In genomic region chr1:33231166-33231565, GRCh38 we compare ENCODE assay signal across 17 cellular contexts. TPM values are rescaled to one million over a fixed set of nuclear protein-coding genes. Genes with fewer than 3 reads are reported as not detected.
A peak's percentile ranks its signal among the peaks of the same experiment; 100 is the strongest.
DNase-seq lines count a peak whose midpoint lies in the region; ATAC-seq lines count a peak whose summit lies in the region.
"Had no signal": no experiment of that assay in that cellular context is flagged by ENCODE, and none has a peak within 500 bp of the region (broad histone marks: within the 10 kb centered on the region; RNA-seq: fewer than 3 reads in every experiment).

No MANE protein-coding gene starts in this region.

- H3K4me1 ChIP-seq in adipocyte (ENCODE audit: control insufficient read depth, insufficient read depth, low read length): peaks cover 3% of the 10 kb centered on the region
- H3K4me1 ChIP-seq: HAP-1 had no signal

- H3K9ac ChIP-seq in adipocyte (ENCODE audit: low read length): no peak overlapping the region
- H3K9ac ChIP-seq: BLaER1 had no signal

- H3K4me3 ChIP-seq in adipocyte (ENCODE audit: low read length): no peak overlapping the region
- no peak overlapping the region for H3K4me3 ChIP-seq in H7 (ENCODE audit: insufficient read depth, low read depth, low read length)
- H3K4me3 ChIP-seq: BLaER1, GM23338, HAP-1 had no signal

- H3K36me3 ChIP-seq in adipocyte (ENCODE audit: control insufficient read depth, insufficient read depth, low read length, severe bottlenecking) (no peaks in the 10 kb centered on the region), H7 (replicated peaks; ENCODE audit: control insufficient read depth, insufficient read depth, low read length) (no peaks in the 10 kb centered on the region)
- H3K36me3 ChIP-seq: BLaER1, HAP-1 had no signal

- peak overlapping the region; percentile 34 for H3K27ac Mint-ChIP-seq in T-helper 2 cell treated with Interferon-gamma antibody and Interleukin-4, amounts not matched to agents 5 μg/mL and 100 μg/mL, for 36 hours
- H3K27ac Mint-ChIP-seq: B cell; CD4-positive, CD25-positive, alpha-beta regulatory T cell; CD8-positive, alpha-beta T cell; GM23338; HFFc6 had no signal

- no peaks in the 10 kb centered on the region for H3K9me3 ChIP-seq in adipocyte (ENCODE audit: control insufficient read depth, low read length)
- H3K9me3 ChIP-seq: Caco-2, HAP-1 had no signal

- H3K27me3 ChIP-seq in adipocyte (replicated peaks; ENCODE audit: control insufficient read depth, insufficient read depth, low read length) (no peaks in the 10 kb centered on the region), H7 (ENCODE audit: control insufficient read depth, insufficient read depth, low read length) (no peaks in the 10 kb centered on the region; the same call in 1 of the 2 replicates)
- H3K27me3 ChIP-seq: BLaER1 had no signal

- peaks cover 12% of the 10 kb centered on the region for H3K4me1 Mint-ChIP-seq in T-helper 2 cell treated with Interferon-gamma antibody and Interleukin-4, amounts not matched to agents 5 μg/mL and 100 μg/mL, for 36 hours (ENCODE audit: low read depth)
- H3K4me1 Mint-ChIP-seq: B cell; CD4-positive, CD25-positive, alpha-beta regulatory T cell had no signal

- H3K36me3 Mint-ChIP-seq in T-helper 2 cell treated with Interferon-gamma antibody and Interleukin-4, amounts not matched to agents 5 μg/mL and 100 μg/mL, for 36 hours (ENCODE audit: low read depth): no peaks in the 10 kb centered on the region
- H3K36me3 Mint-ChIP-seq: CD8-positive, alpha-beta T cell had no signal

- H3K9me3 Mint-ChIP-seq in T-helper 2 cell treated with Interferon-gamma antibody and Interleukin-4, amounts not matched to agents 5 μg/mL and 100 μg/mL, for 36 hours: no peaks in the 10 kb centered on the region
- H3K9me3 Mint-ChIP-seq: CD8-positive, alpha-beta T cell; GM23338; HFFc6 had no signal

- H3K4me3 Mint-ChIP-seq in T-helper 2 cell treated with Interferon-gamma antibody and Interleukin-4, amounts not matched to agents 5 μg/mL and 100 μg/mL, for 36 hours: no peak overlapping the region
- H3K4me3 Mint-ChIP-seq: B cell; CD4-positive, CD25-positive, alpha-beta regulatory T cell; CD8-positive, alpha-beta T cell; GM23338; HFFc6 had no signal

- no peak for DNase-seq in T-helper 2 cell treated with Interferon-gamma antibody and Interleukin-4, amounts not matched to agents 5 μg/mL and 100 μg/mL, for 36 hours (ENCODE audit: low spot score)
- DNase-seq in T-helper 2 cell: no peak
- peak; percentile 54 for DNase-seq in adipocyte (ENCODE audit: low read depth)
- DNase-seq in iris pigment epithelial cell (ENCODE audit: low read depth): peak; percentile 42
- no peak for DNase-seq in H7
- no peak for DNase-seq in activated naive CD4-positive, alpha-beta T cell (lab: John Stamatoyannopoulos, UW)
- DNase-seq: Caco-2; CD4-positive, CD25-positive, alpha-beta regulatory T cell; CD8-positive, alpha-beta T cell; DMS153; DND-41; HFFc6 had no signal

- no peak for ATAC-seq in GM18907 (IDR thresholded peaks at IDR 0.05; ENCODE audit: unreplicated experiment)
- ATAC-seq: CD8-positive, alpha-beta T cell had no signal

- no peaks in the 10 kb centered on the region for H3K27me3 Mint-ChIP-seq in T-helper 2 cell treated with Interferon-gamma antibody and Interleukin-4, amounts not matched to agents 5 μg/mL and 100 μg/mL, for 36 hours (ENCODE audit: low read depth)

RNA-seq across cellular contexts. Expression of gene ZNF362, which starts 25.1 kb away (rescaled TPM):
- total RNA-seq in H7 (2014; rRNA removed; shearing (Covaris generic)): 26.4 and 31.7 TPM in 2 replicates

RNA-seq across cellular contexts. Expression of gene TRIM62, which starts 49.3 kb away (rescaled TPM):
- 10.6 and 13.2 TPM in 2 replicates for total RNA-seq in H7 (2014; rRNA removed; shearing (Covaris generic))

Comparison
In these comparisons a context has a peak if more than half of its experiments do, and no peak if none do; other contexts are left out.
1. DNase-seq: peak in adipocyte (single experiment) and iris pigment epithelial cell (single experiment); none in T-helper 2 cell treated with Interferon-gamma antibody and Interleukin-4, amounts not matched to agents 5 μg/mL and 100 μg/mL, for 36 hours (single experiment), T-helper 2 cell (0 of 5), H7 (single experiment) and activated naive CD4-positive, alpha-beta T cell (0 of 4).